Comparison of ENCODE assay signal across 1 cellular context in genomic region chr2:55038428-55038827, GRCh38.
TF ChIP-seq lines count a peak whose summit lies in the region.

No MANE protein-coding gene starts in this region.

TF ChIP-seq in K562, 482 proteins besides CTCF, POLR2A, EP300 and RAD21 (continued from another document):
- TF ChIP-seq PBX2 (CRISPR knock-in tag; IDR thresholded peaks at IDR 0.05; ENCODE audit: low read depth), result no peak
- TF ChIP-seq PBX2 (tag; conservative IDR thresholded peaks at IDR 0.05; ENCODE audit: low read depth), result no peak
- TF ChIP-seq SREBF2 (CRISPR knock-in tag; IDR thresholded peaks at IDR 0.05), result no peak
- no peak for TF ChIP-seq ELF1 (tag; IDR thresholded peaks at IDR 0.05)
- TF ChIP-seq ZBED1 (IDR thresholded peaks at IDR 0.05), result no peak
- TF ChIP-seq SPI1 (IDR thresholded peaks at IDR 0.05; ENCODE audit: borderline replicate concordance, low read depth, low read length), result no peak
- TF ChIP-seq ZNF239 (CRISPR knock-in tag; IDR thresholded peaks at IDR 0.05), result no peak
- TF ChIP-seq TSC22D4 (tag; IDR thresholded peaks at IDR 0.05), result no peak
- no peak for TF ChIP-seq CREB3L1 (IDR thresholded peaks at IDR 0.05; ENCODE audit: borderline replicate concordance, low read depth)
- TF ChIP-seq CEBPG (CRISPR knock-in tag; IDR thresholded peaks at IDR 0.05), result no peak
- peak; percentile 49 to 51; a peak in 3 of 4 replicates for TF ChIP-seq CEBPG (tag; conservative IDR thresholded peaks at IDR 0.05 in 1 of 2, IDR thresholded peaks at IDR 0.05 in 1 of 2)
- 0 out of 2 replicates have a peak, but pooled peaks have one; percentile 17 for TF ChIP-seq FOXM1 (IDR thresholded peaks at IDR 0.05; ENCODE audit: low read depth)
- TF ChIP-seq FOXM1 (CRISPR knock-in tag; IDR thresholded peaks at IDR 0.05; ENCODE audit: low read depth), result no peak
- TF ChIP-seq TEAD4 (IDR thresholded peaks at IDR 0.05; ENCODE audit: low read length), result no peak
- TF ChIP-seq TEAD4 (CRISPR knock-in tag; IDR thresholded peaks at IDR 0.05; ENCODE audit: borderline replicate concordance), result no peak
- TF ChIP-seq PTBP1 (IDR thresholded peaks at IDR 0.05; ENCODE audit: low read depth, low read length), result no peak
TF ChIP-seq in K562: peak in this region for 19.
